9 cellular contexts compared by ENCODE assay signal in the genomic region with DNA sequence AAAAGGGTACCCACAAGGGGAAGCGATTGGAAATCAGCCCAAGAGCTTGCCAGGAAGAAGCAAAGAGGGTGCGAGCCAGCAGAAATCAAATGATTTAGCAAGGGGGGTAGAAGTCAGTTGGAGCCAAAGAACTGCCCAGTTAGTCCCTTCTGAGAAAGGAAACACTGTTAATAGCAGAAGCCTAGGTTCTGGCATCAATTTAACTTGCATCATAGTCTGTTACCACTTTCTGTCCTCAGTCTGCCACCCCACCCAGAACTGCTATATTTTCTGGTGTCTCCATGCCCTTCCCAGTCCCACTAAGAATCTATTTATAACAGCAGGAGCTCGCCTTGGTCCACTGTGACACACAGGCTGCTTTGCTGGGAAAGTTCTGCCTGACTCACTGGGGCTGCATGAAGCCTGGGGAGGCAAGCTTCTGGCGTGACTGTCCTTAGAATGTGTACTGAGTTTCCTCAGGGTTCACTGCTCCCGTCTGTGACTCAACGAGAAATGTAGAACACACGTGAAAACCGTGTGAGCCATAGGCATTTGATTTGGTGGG.
DNase-seq lines count a peak whose midpoint lies in the region; ATAC-seq, FAIRE-seq and TF ChIP-seq lines count a peak whose summit lies in the region.
"Had no signal": no experiment of that assay in that cellular context is flagged by ENCODE, and none has a peak within 500 bp of the region (broad histone marks: within the 10 kb centered on the region; RNA-seq: fewer than 3 reads in every experiment).

No MANE protein-coding gene starts in this region.

- H3K4me3 ChIP-seq in endothelial cell of umbilical vein (replicated peaks in 1 of 3; ENCODE audit: insufficient read depth in 1 of 3, low read depth in 1 of 3, low read length in 3 of 3), result no peak overlapping the region
- no peak overlapping the region for H3K4me3 ChIP-seq in lower lobe of right lung
- no peak overlapping the region for H3K4me3 ChIP-seq in upper lobe of left lung

- H3K9me3 ChIP-seq in endothelial cell of umbilical vein (replicated peaks; ENCODE audit: control insufficient read depth, insufficient read depth, low read length) (no peaks in the 10 kb centered on the region), lower lobe of right lung (no peaks in the 10 kb centered on the region), upper lobe of left lung (no peaks in the 10 kb centered on the region)

- WGBS in upper lobe of left lung, 2 donors, result 31 to 34% methylated on average over 8 of the region's 8 CpGs

- H3K4me1 Mint-ChIP-seq in activated CD4-positive, alpha-beta T cell treated with anti-CD3 and anti-CD28 coated beads, Interleukin-2, amount 10 ng/mL, durations not matched to agents 24 days and 14 days, result no peaks in the 10 kb centered on the region

- no peak overlapping the region for H3K4me3 Mint-ChIP-seq in activated CD4-positive, alpha-beta T cell treated with anti-CD3 and anti-CD28 coated beads, Interleukin-2, amount 10 ng/mL, durations not matched to agents 24 days and 14 days

- H4K20me1 ChIP-seq in endothelial cell of umbilical vein (replicated peaks; ENCODE audit: control insufficient read depth, extremely low read depth, insufficient read depth, low read length), result no peaks in the 10 kb centered on the region

- ATAC-seq in lower lobe of right lung (peak; percentile 69 to 74), upper lobe of left lung (ENCODE audit: low FRiP score in 2 of 2) (peak; percentile 68 to 95), GM18868 (IDR thresholded peaks at IDR 0.05; ENCODE audit: unreplicated experiment) (no peak), HG02938 (IDR thresholded peaks at IDR 0.05; ENCODE audit: unreplicated experiment) (no peak), GM19324 (IDR thresholded peaks at IDR 0.05; ENCODE audit: low FRiP score, unreplicated experiment) (no peak)

- no peaks in the 10 kb centered on the region for H3K36me3 ChIP-seq in endothelial cell of umbilical vein (ENCODE audit: control insufficient read depth in 2 of 2, extremely low read depth in 1 of 2, insufficient read depth in 2 of 2, low read length in 2 of 2)
- H3K36me3 ChIP-seq in lower lobe of right lung, result no peaks in the 10 kb centered on the region
- H3K36me3 ChIP-seq in upper lobe of left lung, result no peaks in the 10 kb centered on the region

- no peaks in the 10 kb centered on the region for H3K4me1 ChIP-seq in endothelial cell of umbilical vein (ENCODE audit: control insufficient read depth, extremely low read depth, insufficient read depth, low read length)
- peaks cover 5% of the 10 kb centered on the region for H3K4me1 ChIP-seq in lower lobe of right lung
- H3K4me1 ChIP-seq in upper lobe of left lung, result peaks cover 0 to 6% (median 2%) of the 10 kb centered on the region in 4 donors

- H3K9me3 Mint-ChIP-seq in activated CD4-positive, alpha-beta T cell treated with anti-CD3 and anti-CD28 coated beads, Interleukin-2, amount 10 ng/mL, durations not matched to agents 24 days and 14 days, result no peaks in the 10 kb centered on the region

- H3K27me3 ChIP-seq in endothelial cell of umbilical vein (ENCODE audit: control insufficient read depth in 2 of 2, insufficient read depth in 2 of 2, low read length in 2 of 2) (peaks cover 4 to 7% of the 10 kb centered on the region in 2 experiments), lower lobe of right lung (ENCODE audit: low read depth) (no peaks in the 10 kb centered on the region), upper lobe of left lung (no peaks in the 10 kb centered on the region)

- no peak overlapping the region for H3K4me2 ChIP-seq in endothelial cell of umbilical vein (ENCODE audit: insufficient read depth, low read length)

- FAIRE-seq in endothelial cell of umbilical vein (lab: Jason Lieb, UNC), result no peak

- no peak overlapping the region for H3K9ac ChIP-seq in endothelial cell of umbilical vein (replicated peaks; ENCODE audit: extremely low read depth, insufficient read depth, low read length)

- H2AFZ ChIP-seq in endothelial cell of umbilical vein (ENCODE audit: low read depth, low read length), result no peak overlapping the region

- CTCF ChIA-PET in endothelial cell of umbilical vein (lab: Charles Lee), result interaction anchor here (0.8 to 1.3 kb wide), 3 partner anchors 84 to 487 kb away, joined by 3 to 4 read pairs (median 4); no protein-coding TSS in a partner anchor

- intact Hi-C loops in endothelial cell of umbilical vein (cut with micrococcal nuclease), result no loop called here
- intact Hi-C loops in lower lobe of right lung (cut with DNase I), result no loop called here
- intact Hi-C loops in activated CD4-positive, alpha-beta T cell treated with anti-CD3 and anti-CD28 coated beads, Interleukin-2, amount 10 ng/mL, durations not matched to agents 24 days and 14 days (cut with micrococcal nuclease), result no loop called here

- no peaks in the 10 kb centered on the region for H3K36me3 Mint-ChIP-seq in activated CD4-positive, alpha-beta T cell treated with anti-CD3 and anti-CD28 coated beads, Interleukin-2, amount 10 ng/mL, durations not matched to agents 24 days and 14 days (ENCODE audit: low read depth)

- peak; percentile 81 for DNase-seq in HS-5 (ENCODE audit: low read depth)
- peak; percentile 36 for DNase-seq in endothelial cell of umbilical vein (ENCODE audit: low read depth, low spot score)
- no peak for DNase-seq in lower lobe of right lung
- DNase-seq in upper lobe of left lung, result peak in 1 of 2 donors; percentile 32
- no peak for DNase-seq in activated CD4-positive, alpha-beta T cell treated with anti-CD3 and anti-CD28 coated beads, Interleukin-2, amount 10 ng/mL, durations not matched to agents 24 days and 14 days
- DNase-seq: effector CD8-positive, alpha-beta T cell had no signal

- H3K27ac Mint-ChIP-seq in activated CD4-positive, alpha-beta T cell treated with anti-CD3 and anti-CD28 coated beads, Interleukin-2, amount 10 ng/mL, durations not matched to agents 24 days and 14 days, result no peak overlapping the region

- no peak for TF ChIP-seq EP300 in upper lobe of left lung (IDR thresholded peaks at IDR 0.05)

- no TSS peak for BruUV-seq in endothelial cell of umbilical vein (replicated peaks; lab: Mats Ljungman, UMichigan)

- TF ChIP-seq CTCF in endothelial cell of umbilical vein (IDR thresholded peaks at IDR 0.05; ENCODE audit: extremely low read depth in 1 of 2, insufficient read depth in 1 of 2, low read depth in 1 of 2, low read length in 2 of 2), result no peak
- no peak for TF ChIP-seq CTCF in lower lobe of right lung (IDR thresholded peaks at IDR 0.05)
- no peak for TF ChIP-seq CTCF in upper lobe of left lung (IDR thresholded peaks at IDR 0.05)

- TF ChIP-seq POLR2A in endothelial cell of umbilical vein (IDR thresholded peaks at IDR 0.05; ENCODE audit: low read depth, low read length) (no peak), upper lobe of left lung (IDR thresholded peaks at IDR 0.05) (no peak)

- H3K27ac ChIP-seq in endothelial cell of umbilical vein (ENCODE audit: insufficient read depth, low read depth, low read length) (no peak overlapping the region), lower lobe of right lung (no peak overlapping the region), upper lobe of left lung (peak overlapping the region in 2 of 4 donors; percentile 5 to 53)

- POLR2A ChIA-PET in endothelial cell of umbilical vein (lab: Charles Lee), result no interaction called here

- no peaks in the 10 kb centered on the region for H3K79me2 ChIP-seq in endothelial cell of umbilical vein (ENCODE audit: control insufficient read depth, insufficient read depth, low read length)

- dilution Hi-C loops in endothelial cell of umbilical vein (cut with MboI; ENCODE audit: extremely low pct_ligation_motif_present, low sequenced_read_pairs), result no loop called here

- H3K9me1 ChIP-seq in endothelial cell of umbilical vein (replicated peaks; ENCODE audit: control insufficient read depth, extremely low read depth, insufficient read depth, low read length), result no peaks in the 10 kb centered on the region

- H3K27me3 Mint-ChIP-seq in activated CD4-positive, alpha-beta T cell treated with anti-CD3 and anti-CD28 coated beads, Interleukin-2, amount 10 ng/mL, durations not matched to agents 24 days and 14 days, result peaks cover 6% of the 10 kb centered on the region

TF ChIP-seq in endothelial cell of umbilical vein, 7 proteins besides CTCF, POLR2A, EP300 and RAD21:
- no peak for TF ChIP-seq MYC (IDR thresholded peaks at IDR 0.05; ENCODE audit: low read depth, low read length)
- TF ChIP-seq JUN (IDR thresholded peaks at IDR 0.05; ENCODE audit: borderline replicate concordance, insufficient read depth, insufficient read length, low read depth), result no peak
- TF ChIP-seq, protein P1, sequence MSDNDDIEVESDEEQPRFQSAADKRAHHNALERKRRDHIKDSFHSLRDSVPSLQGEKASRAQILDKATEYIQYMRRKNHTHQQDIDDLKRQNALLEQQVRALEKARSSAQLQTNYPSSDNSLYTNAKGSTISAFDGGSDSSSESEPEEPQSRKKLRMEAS (IDR thresholded peaks at IDR 0.05; ENCODE audit: insufficient read depth, insufficient read length), result no peak
- TF ChIP-seq POLR2AphosphoS5 (IDR thresholded peaks at IDR 0.05; ENCODE audit: insufficient read depth, low read depth, low read length), result no peak
- TF ChIP-seq GATA2 (IDR thresholded peaks at IDR 0.05; ENCODE audit: insufficient read depth, insufficient read length, low read depth, low read length), result no peak
- TF ChIP-seq FOS (IDR thresholded peaks at IDR 0.05; ENCODE audit: borderline replicate concordance, insufficient read depth, low read length), result no peak
- no peak for TF ChIP-seq EZH2 (IDR thresholded peaks at IDR 0.05; ENCODE audit: borderline replicate concordance, low read depth, low read length, severe bottlenecking)

Comparison
In these comparisons a context has a peak if more than half of its experiments do, and no peak if none do; other contexts are left out.
1. DNase-seq: peak in HS-5 (single experiment) and endothelial cell of umbilical vein (single experiment); none in lower lobe of right lung (single experiment) and activated CD4-positive, alpha-beta T cell treated with anti-CD3 and anti-CD28 coated beads, Interleukin-2, amount 10 ng/mL, durations not matched to agents 24 days and 14 days (single experiment).
2. ATAC-seq: peak in lower lobe of right lung (2 of 2) and upper lobe of left lung (2 of 2); none in GM18868 (single experiment), HG02938 (single experiment) and GM19324 (single experiment).